ENCODE assay signal across 24 cellular contexts in the genomic region with DNA sequence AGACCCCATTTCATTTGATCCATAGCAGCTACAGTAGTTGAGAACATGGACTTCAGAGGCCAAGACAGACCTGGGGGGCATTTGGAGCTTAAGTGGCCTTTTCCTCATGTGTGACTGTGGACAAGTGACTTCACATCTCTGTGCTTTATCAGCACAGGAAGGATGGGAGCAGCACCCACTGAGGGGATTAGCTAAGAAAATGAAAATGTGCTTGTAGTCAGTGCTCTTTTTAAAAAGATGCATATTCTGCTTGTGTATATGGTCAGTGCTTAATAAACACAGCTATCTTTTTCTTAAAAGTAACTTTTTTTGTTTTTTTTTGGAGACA. TPM values are rescaled to one million over a fixed set of nuclear protein-coding genes. Genes with fewer than 3 reads are reported as not detected.
DNase-seq lines count a peak whose midpoint lies in the region; TF ChIP-seq lines count a peak whose summit lies in the region.
"Had no signal": no experiment of that assay in that cellular context is flagged by ENCODE, and none has a peak within 500 bp of the region (broad histone marks: within the 10 kb centered on the region; RNA-seq: fewer than 3 reads in every experiment).

No MANE protein-coding gene starts in this region.

- peaks cover 93% of the 10 kb centered on the region for H3K79me2 ChIP-seq in OCI-LY3 (ENCODE audit: low read length)
- H3K79me2 ChIP-seq: parathyroid adenoma had no signal

- no peak for TF ChIP-seq POLR2A in stomach (IDR thresholded peaks at IDR 0.05)

- no peaks in the 10 kb centered on the region for H3K27me3 Mint-ChIP-seq in activated CD4-positive, alpha-beta T cell treated with anti-CD3 and anti-CD28 coated beads, Interleukin-2, amount 10 ng/mL, durations not matched to agents 7 days and 5 days
- no peaks in the 10 kb centered on the region for H3K27me3 Mint-ChIP-seq in endodermal cell (ENCODE audit: insufficient read depth)
- H3K27me3 Mint-ChIP-seq: activated naive CD4-positive, alpha-beta T cell treated with anti-CD3 and anti-CD28 coated beads, Interleukin-2, amount 50 U/mL, for 24 hours had no signal

- peaks cover 2% of the 10 kb centered on the region for H3K36me3 Mint-ChIP-seq in activated CD4-positive, alpha-beta T cell treated with anti-CD3 and anti-CD28 coated beads, Interleukin-2, amount 10 ng/mL, durations not matched to agents 7 days and 5 days (ENCODE audit: low read depth)
- H3K36me3 Mint-ChIP-seq in endodermal cell (ENCODE audit: low read depth), result no peaks in the 10 kb centered on the region
- H3K36me3 Mint-ChIP-seq: activated naive CD4-positive, alpha-beta T cell treated with anti-CD3 and anti-CD28 coated beads, Interleukin-2, amount 50 U/mL, for 24 hours had no signal

- CTCF ChIA-PET in activated CD4-positive, alpha-beta T cell treated with anti-CD3 and anti-CD28 coated beads, Interleukin-2, amount 10 ng/mL, durations not matched to agents 7 days and 5 days (lab: Charles Lee), result interaction anchor here (0.6 kb wide), 1 partner anchor 491 kb away, joined by 3 read pairs; no protein-coding TSS in a partner anchor

- no peak overlapping the region for H3K4me3 ChIP-seq in OCI-LY3 (ENCODE audit: low read length)
- H3K4me3 ChIP-seq in endodermal cell (ENCODE audit: low read length), result no peak overlapping the region
- H3K4me3 ChIP-seq in stomach, result no peak overlapping the region
- H3K4me3 ChIP-seq: A549, body of pancreas, gastroesophageal sphincter, Peyer's patch, tibial artery had no signal

- intact Hi-C loops in stomach (cut with DNase I; ENCODE audit: low total_unique reads), result no loop called here

- no peak for TF ChIP-seq EP300 in stomach (IDR thresholded peaks at IDR 0.05)

- H3K4me1 ChIP-seq in OCI-LY3 (ENCODE audit: low read length) (peaks cover 93% of the 10 kb centered on the region), endodermal cell (ENCODE audit: control insufficient read depth, insufficient read depth, low read length) (peaks cover 2% of the 10 kb centered on the region), stomach (peaks cover 74 to 99% (median 89%) of the 10 kb centered on the region in 4 donors)

- H3K36me3 ChIP-seq in OCI-LY3 (replicated peaks; ENCODE audit: low read depth, low read length), result peaks cover 24% of the 10 kb centered on the region
- H3K36me3 ChIP-seq in endodermal cell (ENCODE audit: control insufficient read depth, insufficient read depth, low read length), result no peaks in the 10 kb centered on the region
- H3K36me3 ChIP-seq in stomach, result no peaks in the 10 kb centered on the region
- H3K36me3 ChIP-seq: gastroesophageal sphincter, Peyer's patch, tibial artery had no signal

- no peak overlapping the region for H2AFZ ChIP-seq in OCI-LY3 (ENCODE audit: low read depth, low read length)
- H2AFZ ChIP-seq: parathyroid adenoma had no signal

- H3K9ac ChIP-seq in OCI-LY3 (ENCODE audit: low read length) (peak overlapping the region; percentile 28; the same call in 1 of the 2 replicates), endodermal cell (ENCODE audit: extremely low read depth, low read length, poor library complexity, severe bottlenecking) (no peak overlapping the region)
- H3K9ac ChIP-seq: parathyroid adenoma had no signal

- H3K9me3 Mint-ChIP-seq in activated CD4-positive, alpha-beta T cell treated with anti-CD3 and anti-CD28 coated beads, Interleukin-2, amount 10 ng/mL, durations not matched to agents 7 days and 5 days, result no peaks in the 10 kb centered on the region
- no peaks in the 10 kb centered on the region for H3K9me3 Mint-ChIP-seq in endodermal cell
- H3K9me3 Mint-ChIP-seq: activated naive CD4-positive, alpha-beta T cell treated with anti-CD3 and anti-CD28 coated beads, Interleukin-2, amount 50 U/mL, for 24 hours had no signal

- H3K4me1 Mint-ChIP-seq in activated CD4-positive, alpha-beta T cell treated with anti-CD3 and anti-CD28 coated beads, Interleukin-2, amount 10 ng/mL, durations not matched to agents 7 days and 5 days, result peaks cover 43% of the 10 kb centered on the region
- peaks cover 21% of the 10 kb centered on the region for H3K4me1 Mint-ChIP-seq in endodermal cell

- no peaks in the 10 kb centered on the region for H4K20me1 ChIP-seq in OCI-LY3 (ENCODE audit: insufficient read depth, low read length)

- H3K9me3 ChIP-seq in OCI-LY3 (ENCODE audit: insufficient read depth, low read length) (no peaks in the 10 kb centered on the region), endodermal cell (ENCODE audit: control insufficient read depth, low read length) (no peaks in the 10 kb centered on the region), stomach (no peaks in the 10 kb centered on the region)
- H3K9me3 ChIP-seq: A549, body of pancreas, gastroesophageal sphincter, Peyer's patch, tibial artery had no signal

- peak overlapping the region; percentile 17 for H3K27ac ChIP-seq in OCI-LY3 (ENCODE audit: low read length)
- no peak overlapping the region for H3K27ac ChIP-seq in endodermal cell (ENCODE audit: low read depth, low read length)
- peak overlapping the region; percentile 27 to 91 (median 71) for H3K27ac ChIP-seq in stomach
- H3K27ac ChIP-seq: C4-2B, parathyroid adenoma, tibial artery had no signal

- TF ChIP-seq CTCF in OCI-LY3 (IDR thresholded peaks at IDR 0.05; ENCODE audit: low read depth, low read length) (no peak), endodermal cell (conservative IDR thresholded peaks at IDR 0.05) (no peak), stomach (IDR thresholded peaks at IDR 0.05) (no peak)

- H3K27me3 ChIP-seq in OCI-LY3 (ENCODE audit: low read depth, low read length), result no peaks in the 10 kb centered on the region
- no peaks in the 10 kb centered on the region for H3K27me3 ChIP-seq in endodermal cell (ENCODE audit: control insufficient read depth, insufficient read depth, low read length, poor library complexity, severe bottlenecking)
- no peaks in the 10 kb centered on the region for H3K27me3 ChIP-seq in stomach
- H3K27me3 ChIP-seq: body of pancreas, gastroesophageal sphincter, Peyer's patch, tibial artery had no signal

- peak overlapping the region; percentile 47 for H3K4me2 ChIP-seq in OCI-LY3 (ENCODE audit: low read length)
- H3K4me2 ChIP-seq: A549 had no signal

- no peak for DNase-seq in activated CD4-positive, alpha-beta T cell treated with anti-CD3 and anti-CD28 coated beads, Interleukin-2, amount 10 ng/mL, durations not matched to agents 7 days and 5 days
- DNase-seq in activated CD4-positive, alpha-beta T cell treated with anti-CD3 and anti-CD28 coated beads for 1 hour, result no peak
- DNase-seq in endodermal cell, result no peak
- no peak for DNase-seq in stomach
- no peak for DNase-seq in central memory CD4-positive, alpha-beta T cell
- no peak for DNase-seq in DMS 273 (lab: John Stamatoyannopoulos, UW; ENCODE audit: unreplicated experiment)
- DNase-seq in SK-N-DZ (ENCODE audit: low spot score), result no peak
- DNase-seq: activated CD4-positive, CD25-positive, alpha-beta regulatory T cell; dermis blood vessel endothelial cell; erythroblast; HCEC 1CT; NCI-H1436; NCI-H2171 treated with DMSO at 0.1 percent for 48 hours; NCI-H774; stimulated activated CD4-positive, alpha-beta T cell treated with anti-CD3 and anti-CD28 coated beads, Interleukin-4, amount 100 ng/mL, for 1 hour had no signal

- H3K27ac Mint-ChIP-seq in activated CD4-positive, alpha-beta T cell treated with anti-CD3 and anti-CD28 coated beads, Interleukin-2, amount 10 ng/mL, durations not matched to agents 7 days and 5 days, result peak overlapping the region; percentile 22
- peak overlapping the region; percentile 33 for H3K27ac Mint-ChIP-seq in endodermal cell
- H3K27ac Mint-ChIP-seq: activated naive CD4-positive, alpha-beta T cell treated with anti-CD3 and anti-CD28 coated beads, Interleukin-2, amount 50 U/mL, for 24 hours had no signal

- POLR2A ChIA-PET in activated CD4-positive, alpha-beta T cell treated with anti-CD3 and anti-CD28 coated beads, Interleukin-2, amount 10 ng/mL, durations not matched to agents 7 days and 5 days (lab: Charles Lee), result no interaction called here

- H3K4me3 Mint-ChIP-seq in activated CD4-positive, alpha-beta T cell treated with anti-CD3 and anti-CD28 coated beads, Interleukin-2, amount 10 ng/mL, durations not matched to agents 7 days and 5 days, result no peak overlapping the region
- H3K4me3 Mint-ChIP-seq in endodermal cell, result no peak overlapping the region
- H3K4me3 Mint-ChIP-seq: activated naive CD4-positive, alpha-beta T cell treated with anti-CD3 and anti-CD28 coated beads, Interleukin-2, amount 50 U/mL, for 24 hours had no signal

RNA-seq across cellular contexts. Expression of gene SLC6A6, which starts 34.5 kb away (rescaled TPM):
- total RNA-seq in activated CD4-positive, alpha-beta T cell treated with anti-CD3 and anti-CD28 coated beads, Interleukin-2, amount 10 ng/mL, durations not matched to agents 7 days and 5 days, result 10 to 100 TPM; 42.0 to 43.1 TPM
- total RNA-seq in endodermal cell, result 10 to 100 TPM; 43.1 to 56.5 TPM
- polyA plus RNA-seq in endodermal cell (2013, experiment 1 of 2), result 25.6 TPM
- polyA plus RNA-seq in endodermal cell (2013, experiment 2 of 2), result 24.6 TPM
- total RNA-seq in stomach, result 10 to 100 TPM; 15.6 to 36.7 (median 28.0) TPM
- polyA plus RNA-seq in stomach, result 1 to 10 TPM; 3.0 to 6.8 (median 4.9) TPM
- polyA plus RNA-seq in SK-N-DZ (2014; cell fraction: cytosol; rRNA removed), result 23.6 and 27.2 TPM in 2 replicates
- 49.9 and 68.9 TPM in 2 replicates for polyA plus RNA-seq in SK-N-DZ (2014; cell fraction: nucleus; rRNA removed)
